8 cellular contexts compared by ENCODE assay signal in genomic region chr16:29995330-29995910, GRCh38. TPM values are rescaled to one million over a fixed set of nuclear protein-coding genes. Genes with fewer than 3 reads are reported as not detected.
DNase-seq lines count a peak whose midpoint lies in the region; ATAC-seq and TF ChIP-seq lines count a peak whose summit lies in the region.

TSS of gene HIRIP3 (minus strand) at chr16:29995617. CDS start at chr16:29995605, 12 bp downstream.

- H3K27ac Mint-ChIP-seq in activated T-helper 1 cell treated with anti-CD3 and anti-CD28 coated beads, Interleukin-12 subunit alpha, Interleukin-12 subunit beta, Interleukin-2, Interleukin-4 antibody, amounts not matched to agents 30 ng/mL and 10 ng/mL and 1 ng/mL, durations not matched to agents 14 hours and 24 hours and 36 hours: peak within 1 kb of the TSS; percentile 96
- H3K27ac Mint-ChIP-seq in naive thymus-derived CD8-positive, alpha-beta T cell: peak within 1 kb of the TSS; percentile 91 to 99 (median 98)

- peak within 1 kb of the TSS; percentile 77 to 96 for H3K4me3 ChIP-seq in DND-41 (ENCODE audit: low read depth in 1 of 2, low read length in 2 of 2)

- H3K9me3 ChIP-seq in DND-41 (ENCODE audit: insufficient read depth, low read length, severe bottlenecking): no peaks in the 10 kb centered on the region

- intact Hi-C loops in activated T-helper 1 cell treated with anti-CD3 and anti-CD28 coated beads, Interleukin-12 subunit alpha, Interleukin-12 subunit beta, Interleukin-2, Interleukin-4 antibody, amounts not matched to agents 30 ng/mL and 10 ng/mL and 1 ng/mL, durations not matched to agents 14 hours and 24 hours and 36 hours (cut with micrococcal nuclease): loop anchor here (10.0 kb wide), 1 partner anchor 379 kb away; the partner anchor contains the start of genes MYL11 and TBC1D10B

- peak; percentile 90 for DNase-seq in DND-41
- DNase-seq in Kasumi-1 (lab: John Stamatoyannopoulos, UW): peak; percentile 33 to 37
- peak; percentile 74 for DNase-seq in RPMI7951 (ENCODE audit: low read depth)
- DNase-seq in activated T-helper 1 cell treated with anti-CD3 and anti-CD28 coated beads, Interleukin-12 subunit alpha, Interleukin-12 subunit beta, Interleukin-2, Interleukin-4 antibody, amounts not matched to agents 30 ng/mL and 10 ng/mL and 1 ng/mL, durations not matched to agents 14 hours and 24 hours and 36 hours (ENCODE audit: low spot score): peak; percentile 85
- DNase-seq in fibroblast of gingiva (ENCODE audit: low read depth): peak; percentile 67
- DNase-seq in naive thymus-derived CD8-positive, alpha-beta T cell: peak; percentile 76 to 92 (median 84)
- DNase-seq in stimulated activated naive CD4-positive, alpha-beta T cell (lab: John Stamatoyannopoulos, UW): peak; percentile 77 to 98 (median 87)

- TF ChIP-seq CTCF in DND-41 (IDR thresholded peaks at IDR 0.05; ENCODE audit: borderline replicate concordance, extremely low read depth, low read length, poor library complexity, severe bottlenecking): no peak

- H4K20me1 ChIP-seq in DND-41 (ENCODE audit: insufficient read depth, low read length): 0 out of 2 replicates have a peak, but pooled peaks cover 3% of the 10 kb centered on the region

- H3K9ac ChIP-seq in DND-41 (ENCODE audit: low read depth, low read length): peak within 1 kb of the TSS; percentile 84

- peaks cover 47% of the 10 kb centered on the region for H3K79me2 ChIP-seq in DND-41 (ENCODE audit: insufficient read depth, low read length)

- no peaks in the 10 kb centered on the region for H3K9me3 Mint-ChIP-seq in activated T-helper 1 cell treated with anti-CD3 and anti-CD28 coated beads, Interleukin-12 subunit alpha, Interleukin-12 subunit beta, Interleukin-2, Interleukin-4 antibody, amounts not matched to agents 30 ng/mL and 10 ng/mL and 1 ng/mL, durations not matched to agents 14 hours and 24 hours and 36 hours
- H3K9me3 Mint-ChIP-seq in naive thymus-derived CD8-positive, alpha-beta T cell: no peaks in the 10 kb centered on the region

- no peaks in the 10 kb centered on the region for H3K27me3 Mint-ChIP-seq in activated T-helper 1 cell treated with anti-CD3 and anti-CD28 coated beads, Interleukin-12 subunit alpha, Interleukin-12 subunit beta, Interleukin-2, Interleukin-4 antibody, amounts not matched to agents 30 ng/mL and 10 ng/mL and 1 ng/mL, durations not matched to agents 14 hours and 24 hours and 36 hours (ENCODE audit: insufficient read depth)
- no peaks in the 10 kb centered on the region for H3K27me3 Mint-ChIP-seq in naive thymus-derived CD8-positive, alpha-beta T cell

- POLR2A ChIA-PET in naive thymus-derived CD8-positive, alpha-beta T cell (lab: Charles Lee): interaction anchor here (0.7 to 4.2 kb wide), 10 partner anchors 9 to 295 kb away, joined by 3 to 39 read pairs (median 4); partner anchors contain the start of genes ALDOA, CDIPT, KCTD13 and KIF22

- peaks cover 53% of the 10 kb centered on the region for H3K36me3 Mint-ChIP-seq in activated T-helper 1 cell treated with anti-CD3 and anti-CD28 coated beads, Interleukin-12 subunit alpha, Interleukin-12 subunit beta, Interleukin-2, Interleukin-4 antibody, amounts not matched to agents 30 ng/mL and 10 ng/mL and 1 ng/mL, durations not matched to agents 14 hours and 24 hours and 36 hours (ENCODE audit: low read depth)
- H3K36me3 Mint-ChIP-seq in naive thymus-derived CD8-positive, alpha-beta T cell: peaks cover 0 to 41% (median 2%) of the 10 kb centered on the region in 3 donors

- no peaks in the 10 kb centered on the region for H3K27me3 ChIP-seq in DND-41 (ENCODE audit: insufficient read depth, low read length, poor library complexity)

- H3K4me1 ChIP-seq in DND-41 (ENCODE audit: insufficient read depth, low read length): peaks cover 37% of the 10 kb centered on the region

- H2AFZ ChIP-seq in DND-41 (ENCODE audit: low read depth, low read length): peak within 1 kb of the TSS; percentile 96

- H3K4me2 ChIP-seq in DND-41 (ENCODE audit: insufficient read depth, low read length): peak within 1 kb of the TSS; percentile 91

- H3K4me1 Mint-ChIP-seq in activated T-helper 1 cell treated with anti-CD3 and anti-CD28 coated beads, Interleukin-12 subunit alpha, Interleukin-12 subunit beta, Interleukin-2, Interleukin-4 antibody, amounts not matched to agents 30 ng/mL and 10 ng/mL and 1 ng/mL, durations not matched to agents 14 hours and 24 hours and 36 hours (ENCODE audit: low read depth): peaks cover 39% of the 10 kb centered on the region
- peaks cover 30 to 48% (median 39%) of the 10 kb centered on the region in 4 donors for H3K4me1 Mint-ChIP-seq in naive thymus-derived CD8-positive, alpha-beta T cell

- ATAC-seq in DND-41 (ENCODE audit: insufficient read depth, low read depth) (peak; percentile 52), GM21786 (IDR thresholded peaks at IDR 0.05; ENCODE audit: unreplicated experiment) (peak; percentile 43)
- ATAC-seq in naive thymus-derived CD8-positive, alpha-beta T cell: peak; percentile 68 to 70

- H3K27ac ChIP-seq in DND-41 (ENCODE audit: low read length): peak within 1 kb of the TSS; percentile 98

- peak within 1 kb of the TSS; percentile 98 for H3K4me3 Mint-ChIP-seq in activated T-helper 1 cell treated with anti-CD3 and anti-CD28 coated beads, Interleukin-12 subunit alpha, Interleukin-12 subunit beta, Interleukin-2, Interleukin-4 antibody, amounts not matched to agents 30 ng/mL and 10 ng/mL and 1 ng/mL, durations not matched to agents 14 hours and 24 hours and 36 hours
- peak within 1 kb of the TSS; percentile 96 to 100 (median 97) for H3K4me3 Mint-ChIP-seq in naive thymus-derived CD8-positive, alpha-beta T cell

- peaks cover 72% of the 10 kb centered on the region for H3K36me3 ChIP-seq in DND-41 (ENCODE audit: insufficient read depth, low read length)

RNA-seq across cellular contexts. Expression of gene HIRIP3, which starts in this region (rescaled TPM):
- total RNA-seq in RPMI7951 (2014; rRNA removed; shearing (Covaris generic)): 16.1 and 21.0 TPM in 2 replicates
- 48.8 and 50.1 TPM in 2 replicates for total RNA-seq in activated T-helper 1 cell treated with anti-CD3 and anti-CD28 coated beads, Interleukin-12 subunit alpha, Interleukin-12 subunit beta, Interleukin-2, Interleukin-4 antibody, amounts not matched to agents 30 ng/mL and 10 ng/mL and 1 ng/mL, durations not matched to agents 14 hours and 24 hours and 36 hours
- total RNA-seq in naive thymus-derived CD8-positive, alpha-beta T cell: 10 to 100 TPM; 15.3 to 16.6 TPM
- polyA plus RNA-seq in naive thymus-derived CD8-positive, alpha-beta T cell: 10 to 100 TPM; 10.6 to 30.1 (median 18.7) TPM

Comparison
In these comparisons a context has a peak if more than half of its experiments do, and no peak if none do; other contexts are left out.
1. Peak in every context shown above with its lines: DNase-seq, ATAC-seq, H3K4me3 ChIP-seq and H3K27ac ChIP-seq.
2. DNase-seq: peak in every context shown above with its lines; median percentile 90 in DND-41; 87 in stimulated activated naive CD4-positive, alpha-beta T cell; 85 in activated T-helper 1 cell treated with anti-CD3 and anti-CD28 coated beads, Interleukin-12 subunit alpha, Interleukin-12 subunit beta, Interleukin-2, Interleukin-4 antibody, amounts not matched to agents 30 ng/mL and 10 ng/mL and 1 ng/mL, durations not matched to agents 14 hours and 24 hours and 36 hours; 84 in naive thymus-derived CD8-positive, alpha-beta T cell; 74 in RPMI7951; 67 in fibroblast of gingiva; 35 in Kasumi-1.